1 cellular context compared by ENCODE assay signal in the genomic region with DNA sequence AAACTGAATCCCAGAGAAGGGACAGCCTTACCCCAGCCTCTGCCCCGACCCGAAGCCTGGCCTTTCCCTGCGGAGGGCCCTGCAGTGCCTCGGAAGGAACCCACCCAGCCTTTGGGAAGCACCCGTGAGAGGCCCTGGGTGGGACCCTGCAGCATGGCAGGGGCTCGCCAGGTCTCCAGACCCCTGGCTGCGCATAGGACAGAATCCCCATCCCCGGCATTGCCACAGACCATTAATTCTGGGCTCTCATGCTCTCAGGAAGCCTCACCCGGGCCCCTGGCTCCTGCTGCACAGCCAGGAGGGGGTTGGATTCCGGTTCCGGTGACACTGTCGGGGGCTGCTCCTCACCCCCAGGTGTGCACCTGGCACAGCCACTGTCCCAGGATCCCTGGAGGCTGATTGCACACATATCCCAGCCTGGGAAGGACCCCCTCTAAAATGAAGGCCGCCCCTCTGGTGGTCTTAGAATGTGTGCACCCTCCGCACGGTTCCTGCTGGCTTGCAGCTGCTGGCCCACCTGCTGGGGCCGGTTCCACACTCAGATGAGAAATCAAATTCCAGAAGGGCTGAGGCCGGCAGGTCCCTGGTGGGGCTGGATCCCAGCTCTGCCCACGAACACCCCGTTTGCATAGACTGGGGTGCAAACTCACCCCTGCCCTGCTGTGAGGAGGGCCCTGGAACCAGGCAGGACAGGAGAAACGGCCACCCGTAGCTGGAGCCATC.
TF ChIP-seq lines count a peak whose summit lies in the region.

No MANE protein-coding gene starts in this region.

TF ChIP-seq in HCT116, 20 proteins besides CTCF, POLR2A, EP300 and RAD21 (continued from another document):
- no peak for TF ChIP-seq ZBTB33 (IDR thresholded peaks at IDR 0.05; ENCODE audit: extremely low read depth, insufficient replicate concordance, low read length)
TF ChIP-seq in HCT116: peak in this region for 0.
